Comparison of ENCODE assay signal across 8 cellular contexts in the genomic region with DNA sequence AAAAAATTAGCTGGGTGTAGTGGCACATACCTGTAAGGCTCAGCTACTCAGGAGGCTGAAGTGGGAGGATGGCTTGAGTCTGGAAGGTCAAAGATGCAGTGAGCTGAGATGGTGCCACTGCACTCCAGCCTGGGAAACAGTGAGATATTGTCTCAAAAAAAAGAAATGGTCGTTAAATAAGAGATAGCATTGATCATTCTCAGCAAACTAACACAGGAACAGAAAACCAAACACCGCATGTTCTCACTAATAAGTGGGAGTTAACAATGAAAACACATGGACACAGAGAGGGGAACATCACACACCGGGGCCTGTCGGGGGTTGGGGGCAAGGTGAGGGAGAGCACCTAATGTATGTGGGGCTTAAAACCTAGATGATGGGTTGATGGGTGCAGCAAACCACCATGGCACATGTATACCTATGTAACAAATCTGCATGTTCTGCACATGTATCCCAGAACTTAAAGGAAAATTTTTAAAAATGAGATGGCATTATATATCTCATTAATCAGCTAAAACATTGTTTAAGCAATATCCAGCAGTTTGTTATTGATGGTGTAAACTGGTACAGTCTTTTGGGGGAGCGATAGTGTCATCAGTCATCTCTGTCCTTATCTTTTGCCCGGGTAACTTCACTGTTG. TPM values are rescaled to one million over a fixed set of nuclear protein-coding genes. Genes with fewer than 3 reads are reported as not detected.
DNase-seq lines count a peak whose midpoint lies in the region; ATAC-seq and TF ChIP-seq lines count a peak whose summit lies in the region.
"Not testable (repeated sequence)": the region's sequence is repeated elsewhere in the genome, so short reads cannot be mapped to it uniquely, and the experiment has no call there.

No MANE protein-coding gene starts in this region.

- H3K27me3 Mint-ChIP-seq in T-cell; activated naive CD4-positive, alpha-beta T cell treated with anti-CD3 and anti-CD28 coated beads for 36 hours (ENCODE audit: low read depth); chondrocyte (ENCODE audit: low read depth); nephron (ENCODE audit: low read depth); stimulated activated naive CD8-positive, alpha-beta T cell treated with anti-CD3 and anti-CD28 coated beads, Interleukin-15, Interleukin-2, amounts not matched to agents 100 ng/mL and 50 ng/mL, for 24 hours: not testable (repeated sequence)

- not testable (repeated sequence) for H3K36me3 ChIP-seq in ACC112 (ENCODE audit: insufficient read depth, low read length); HUES48 (ENCODE audit: control insufficient read depth, insufficient read depth, low read length); iPS-18a (ENCODE audit: control insufficient read depth, low read depth, low read length)

- H3K27ac ChIP-seq in ACC112 (ENCODE audit: low read depth, low read length); HUES48 (ENCODE audit: low read depth, low read length); iPS-18a (ENCODE audit: low read length): not testable (repeated sequence)

- not testable (repeated sequence) for H3K4me1 ChIP-seq in ACC112 (ENCODE audit: control insufficient read depth, insufficient read depth, low read length, unreplicated experiment); iPS-18a (ENCODE audit: control insufficient read depth, low read depth, low read length)
- peaks cover 16% of the 10 kb centered on the region for H3K4me1 ChIP-seq in HUES48 (ENCODE audit: control insufficient read depth, insufficient read depth, low read length)

- H3K4me3 ChIP-seq in ACC112 (ENCODE audit: low read depth, low read length), result peak overlapping the region; percentile 83
- H3K4me3 ChIP-seq in HUES48 (ENCODE audit: low read depth, low read length), result peak overlapping the region; percentile 93; the same call in 1 of the 2 replicates
- H3K4me3 ChIP-seq in iPS-18a (ENCODE audit: low read length), result peak overlapping the region; percentile 80

- intact Hi-C loops in activated naive CD4-positive, alpha-beta T cell treated with anti-CD3 and anti-CD28 coated beads for 36 hours (cut with micrococcal nuclease), result loop anchor here (5.0 kb wide), 1 partner anchor 121 kb away; a partner anchor contains a TSS

- H3K4me1 Mint-ChIP-seq in T-cell (peaks cover 24 to 27% (median 27%) of the 10 kb centered on the region in 3 donors), chondrocyte (ENCODE audit: low read depth) (peaks cover 20% of the 10 kb centered on the region), nephron (peaks cover 13% of the 10 kb centered on the region)
- peaks cover 27% of the 10 kb centered on the region for H3K4me1 Mint-ChIP-seq in activated naive CD4-positive, alpha-beta T cell treated with anti-CD3 and anti-CD28 coated beads for 36 hours (ENCODE audit: low read depth)
- peaks cover 26% of the 10 kb centered on the region for H3K4me1 Mint-ChIP-seq in stimulated activated naive CD8-positive, alpha-beta T cell treated with anti-CD3 and anti-CD28 coated beads, Interleukin-15, Interleukin-2, amounts not matched to agents 100 ng/mL and 50 ng/mL, for 24 hours (ENCODE audit: low read depth)

- not testable (repeated sequence) for H3K79me2 ChIP-seq in ACC112 (ENCODE audit: control insufficient read depth, insufficient read depth, low read length, unreplicated experiment)

- H3K27me3 ChIP-seq in ACC112 (ENCODE audit: insufficient read depth, low read length), result not testable (repeated sequence)
- H3K27me3 ChIP-seq in HUES48 (ENCODE audit: control insufficient read depth, insufficient read depth, low read length) (peaks cover 20% of the 10 kb centered on the region), iPS-18a (ENCODE audit: control insufficient read depth, insufficient read depth, low read length) (peaks cover 28% of the 10 kb centered on the region)

- not testable (repeated sequence) for H3K9ac ChIP-seq in HUES48 (ENCODE audit: low read depth, low read length); iPS-18a (ENCODE audit: low read length)

- not testable (repeated sequence) for H3K9me3 ChIP-seq in HUES48 (ENCODE audit: control insufficient read depth, insufficient read depth, low read length); iPS-18a (ENCODE audit: control insufficient read depth, low read depth, low read length)

- not testable (repeated sequence) for TF ChIP-seq CTCF in chondrocyte (IDR thresholded peaks at IDR 0.05); nephron (IDR thresholded peaks at IDR 0.05; ENCODE audit: unreplicated experiment in 3 of 3)

- DNase-seq in T-cell; activated naive CD4-positive, alpha-beta T cell treated with anti-CD3 and anti-CD28 coated beads for 36 hours; chondrocyte (ENCODE audit: low spot score): not testable (repeated sequence)

- H3K36me3 Mint-ChIP-seq in T-cell (peaks cover 14% of the 10 kb centered on the region), chondrocyte (ENCODE audit: low read depth) (peaks cover 11% of the 10 kb centered on the region), nephron (ENCODE audit: low read depth) (peaks cover 15% of the 10 kb centered on the region)
- H3K36me3 Mint-ChIP-seq in activated naive CD4-positive, alpha-beta T cell treated with anti-CD3 and anti-CD28 coated beads for 36 hours (ENCODE audit: low read depth), result peaks cover 16% of the 10 kb centered on the region
- peaks cover 18% of the 10 kb centered on the region for H3K36me3 Mint-ChIP-seq in stimulated activated naive CD8-positive, alpha-beta T cell treated with anti-CD3 and anti-CD28 coated beads, Interleukin-15, Interleukin-2, amounts not matched to agents 100 ng/mL and 50 ng/mL, for 24 hours (ENCODE audit: low read depth)

- peak overlapping the region; percentile 90 for H3K27ac Mint-ChIP-seq in T-cell
- peak overlapping the region; percentile 88 for H3K27ac Mint-ChIP-seq in activated naive CD4-positive, alpha-beta T cell treated with anti-CD3 and anti-CD28 coated beads for 36 hours
- H3K27ac Mint-ChIP-seq in chondrocyte (ENCODE audit: unreplicated experiment), result peak overlapping the region; percentile 93
- peak overlapping the region; percentile 98 to 99 (median 99) for H3K27ac Mint-ChIP-seq in nephron
- peak overlapping the region; percentile 91 for H3K27ac Mint-ChIP-seq in stimulated activated naive CD8-positive, alpha-beta T cell treated with anti-CD3 and anti-CD28 coated beads, Interleukin-15, Interleukin-2, amounts not matched to agents 100 ng/mL and 50 ng/mL, for 24 hours

- H2AFZ ChIP-seq in ACC112 (ENCODE audit: low read length, unreplicated experiment), result peak overlapping the region; percentile 34

- peak overlapping the region; percentile 23 to 88 (median 82) for H3K4me3 Mint-ChIP-seq in T-cell
- peak overlapping the region; percentile 86 for H3K4me3 Mint-ChIP-seq in activated naive CD4-positive, alpha-beta T cell treated with anti-CD3 and anti-CD28 coated beads for 36 hours
- H3K4me3 Mint-ChIP-seq in chondrocyte (ENCODE audit: unreplicated experiment), result not testable (repeated sequence)
- H3K4me3 Mint-ChIP-seq in nephron, result peak overlapping the region; percentile 85 to 96 (median 95)
- peak overlapping the region; percentile 88 for H3K4me3 Mint-ChIP-seq in stimulated activated naive CD8-positive, alpha-beta T cell treated with anti-CD3 and anti-CD28 coated beads, Interleukin-15, Interleukin-2, amounts not matched to agents 100 ng/mL and 50 ng/mL, for 24 hours

- ATAC-seq in T-cell (replicated peaks in 1 of 4), result not testable (repeated sequence)

- POLR2A ChIA-PET in T-cell (lab: Charles Lee), result interaction anchor here in 1 of 2 donors (0.5 kb wide), 1 partner anchor 71 kb away, joined by 6 read pairs; no protein-coding TSS in a partner anchor

- not testable (repeated sequence) for H3K9me3 Mint-ChIP-seq in T-cell; activated naive CD4-positive, alpha-beta T cell treated with anti-CD3 and anti-CD28 coated beads for 36 hours; chondrocyte (ENCODE audit: low read depth); nephron; stimulated activated naive CD8-positive, alpha-beta T cell treated with anti-CD3 and anti-CD28 coated beads, Interleukin-15, Interleukin-2, amounts not matched to agents 100 ng/mL and 50 ng/mL, for 24 hours

- CTCF ChIA-PET in T-cell (lab: Charles Lee), result interaction anchor here (0.7 to 4.7 kb wide), 8 partner anchors 15 to 371 kb away, joined by 3 to 78 read pairs (median 3); a partner anchor contains a TSS
- CTCF ChIA-PET in activated naive CD4-positive, alpha-beta T cell treated with anti-CD3 and anti-CD28 coated beads for 36 hours (lab: Charles Lee), result interaction anchor here (0.6 to 8.1 kb wide), 11 partner anchors 9 to 419 kb away, joined by 3 to 169 read pairs (median 4); a partner anchor contains a TSS

RNA-seq across cellular contexts. Expression of a gene that starts 1.8 kb away (rescaled TPM):
- total RNA-seq in T-cell (100 to 1,000 TPM; 119 to 158 (median 142) TPM), chondrocyte (49.4 to 57.0 TPM (median 51.4 TPM) in 3 replicates)
- 100 to 1,000 TPM; 139 to 141 TPM for total RNA-seq in activated naive CD4-positive, alpha-beta T cell treated with anti-CD3 and anti-CD28 coated beads for 36 hours

RNA-seq across cellular contexts. Expression of a gene that starts 17.0 kb away (rescaled TPM):
- 1 to 10 TPM; 3.2 to 5.2 (median 4.3) TPM for total RNA-seq in T-cell
- total RNA-seq in activated naive CD4-positive, alpha-beta T cell treated with anti-CD3 and anti-CD28 coated beads for 36 hours, result 10 to 100 TPM; 22.6 to 24.2 TPM
- total RNA-seq in chondrocyte, result 2.4 to 2.7 TPM (median 2.4 TPM) in 3 replicates

RNA-seq across cellular contexts. Expression of a gene that starts 31.1 kb away (rescaled TPM):
- total RNA-seq in T-cell (10 to 100 TPM; 14.4 to 28.6 (median 26.2) TPM), chondrocyte (10.5 to 12.2 TPM (median 10.8 TPM) in 3 replicates)
- 10 to 100 TPM; 49.8 to 51.3 TPM for total RNA-seq in activated naive CD4-positive, alpha-beta T cell treated with anti-CD3 and anti-CD28 coated beads for 36 hours

RNA-seq across cellular contexts. Expression of a gene that starts 32.9 kb away (rescaled TPM):
- total RNA-seq in T-cell, result 10 to 100 TPM; 52.8 to 74.0 (median 61.4) TPM
- total RNA-seq in activated naive CD4-positive, alpha-beta T cell treated with anti-CD3 and anti-CD28 coated beads for 36 hours, result 100 to 1,000 TPM; 443 to 448 TPM
- total RNA-seq in chondrocyte, result 66.2 to 118 TPM (median 71.1 TPM) in 3 replicates

RNA-seq across cellular contexts. Expression of a gene that starts 33.8 kb away (rescaled TPM):
- total RNA-seq in T-cell, result 10 to 100 TPM; 39.4 to 80.3 (median 72.2) TPM
- 10 to 100 TPM; 69.9 to 70.8 TPM for total RNA-seq in activated naive CD4-positive, alpha-beta T cell treated with anti-CD3 and anti-CD28 coated beads for 36 hours
- 70.9 to 85.7 TPM (median 73.2 TPM) in 3 replicates for total RNA-seq in chondrocyte
